In the genomic region with DNA sequence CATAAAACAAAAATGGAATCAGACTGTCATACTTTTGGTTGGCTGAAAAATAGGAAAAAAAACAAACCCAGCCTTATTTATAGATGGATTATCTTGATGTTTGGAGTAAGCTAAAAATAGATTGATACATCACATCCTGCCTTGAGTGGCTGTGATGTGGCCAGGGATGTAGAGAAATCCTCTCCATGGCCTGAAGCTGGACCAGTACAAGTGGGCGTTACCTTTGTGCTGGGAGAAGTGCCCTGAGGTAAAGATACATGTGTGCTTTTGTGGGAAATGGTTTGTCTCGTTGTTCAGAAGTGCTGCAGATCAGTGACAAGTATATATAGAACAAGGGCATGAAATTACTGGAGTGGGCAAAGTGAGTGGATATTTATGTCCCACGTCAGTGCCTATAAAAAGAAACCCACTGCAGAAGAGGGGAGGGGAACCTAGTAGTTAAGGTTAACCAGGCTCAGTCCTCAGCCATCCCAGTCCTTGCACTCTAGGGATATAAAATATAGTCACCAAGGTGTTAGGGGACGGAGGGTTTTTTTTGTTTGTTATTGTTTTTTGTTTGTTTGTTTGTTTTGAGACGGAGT, we compare ENCODE assay signal across 22 cellular contexts. TPM values are rescaled to one million over a fixed set of nuclear protein-coding genes. Genes with fewer than 3 reads are reported as not detected.
DNase-seq lines count a peak whose midpoint lies in the region; ATAC-seq and TF ChIP-seq lines count a peak whose summit lies in the region.
"Had no signal": no experiment of that assay in that cellular context is flagged by ENCODE, and none has a peak within 500 bp of the region (broad histone marks: within the 10 kb centered on the region; RNA-seq: fewer than 3 reads in every experiment).

No MANE protein-coding gene starts in this region.

- peaks cover 13% of the 10 kb centered on the region in 2 donors for H3K9me3 Mint-ChIP-seq in activated T-cell treated with anti-CD3 and anti-CD28 coated beads, Interleukin-2, amount 50 U/mL, for 72 hours
- H3K9me3 Mint-ChIP-seq: stimulated activated naive B cell treated with anti-CD40 and anti-IgM and Interleukin-4, amounts not matched to agents 10 μg/mL and 1 μg/mL and 100 μg/mL, for 72 hours had no signal

- no peak overlapping the region for H3K23ac ChIP-seq in mesendoderm (ENCODE audit: low read length)

- H3K27ac ChIP-seq in brain microvascular endothelial cell: no peak overlapping the region
- H3K27ac ChIP-seq in left ventricle myocardium inferior (replicated peaks): peak overlapping the region; percentile 83
- peak overlapping the region in 3 of 5 donors; percentile 15 to 46 (median 30) for H3K27ac ChIP-seq in stomach
- no peak overlapping the region for H3K27ac ChIP-seq in mesendoderm (ENCODE audit: low read depth, low read length)
- H3K27ac ChIP-seq: RWPE1, tibial nerve had no signal

- no peak overlapping the region for H3K9ac ChIP-seq in mesendoderm (ENCODE audit: low read length)

- no peak overlapping the region for H3K18ac ChIP-seq in mesendoderm (ENCODE audit: low read length)

- no peak overlapping the region for H2BK15ac ChIP-seq in mesendoderm (replicated peaks; ENCODE audit: low read depth)

- H3K56ac ChIP-seq in mesendoderm (ENCODE audit: low read length): no peak overlapping the region

- H4K5ac ChIP-seq in mesendoderm (ENCODE audit: low read length): no peak overlapping the region

- no peak overlapping the region for H2BK5ac ChIP-seq in mesendoderm (ENCODE audit: low read length)

- no peaks in the 10 kb centered on the region for H3K79me2 ChIP-seq in mesendoderm (ENCODE audit: control insufficient read depth, insufficient read depth, low read length)

- no peaks in the 10 kb centered on the region for H3K79me1 ChIP-seq in mesendoderm (ENCODE audit: low read length)

- no peak overlapping the region for H3K27ac Mint-ChIP-seq in activated T-cell treated with anti-CD3 and anti-CD28 coated beads, Interleukin-2, amount 50 U/mL, for 72 hours
- H3K27ac Mint-ChIP-seq: activated naive CD4-positive, alpha-beta T cell treated with anti-CD3 and anti-CD28 coated beads, Interleukin-2, amount 10 ng/mL, durations not matched to agents 7 days and 5 days; stimulated activated naive B cell treated with anti-CD40 and anti-IgM and Interleukin-4, amounts not matched to agents 10 μg/mL and 1 μg/mL and 100 μg/mL, for 72 hours had no signal

- peaks cover 30% of the 10 kb centered on the region for H3K4me1 ChIP-seq in left ventricle myocardium inferior
- peaks cover 0 to 5% (median 0%) of the 10 kb centered on the region in 4 donors for H3K4me1 ChIP-seq in stomach
- H3K4me1 ChIP-seq in mesendoderm (ENCODE audit: control insufficient read depth, low read depth, low read length): no peaks in the 10 kb centered on the region
- H3K4me1 ChIP-seq: tibial nerve had no signal

- H3K4me3 Mint-ChIP-seq in activated T-cell treated with anti-CD3 and anti-CD28 coated beads, Interleukin-2, amount 50 U/mL, for 72 hours: no peak overlapping the region
- H3K4me3 Mint-ChIP-seq: activated naive CD4-positive, alpha-beta T cell treated with anti-CD3 and anti-CD28 coated beads, Interleukin-2, amount 10 ng/mL, durations not matched to agents 7 days and 5 days; stimulated activated naive B cell treated with anti-CD40 and anti-IgM and Interleukin-4, amounts not matched to agents 10 μg/mL and 1 μg/mL and 100 μg/mL, for 72 hours had no signal

- 55 to 70% (median 59%) methylated on average over 5 of the region's 5 CpGs for whole genome bisulfite sequencing in stomach, 5 donors
- no CpG with 5 or more reads among the region's 5 CpGs for WGBS in mesendoderm (ENCODE audit: extremely low coverage, insufficient coverage, low lambda C conversion rate)

- in situ Hi-C loops in brain microvascular endothelial cell (cut with HindIII; ENCODE audit: low pct_ligation_motif_present, low sequenced_read_pairs): no loop called here

- no peak overlapping the region for H3K4ac ChIP-seq in mesendoderm (ENCODE audit: low read depth, low read length)

- H3K36me3 Mint-ChIP-seq in activated T-cell treated with anti-CD3 and anti-CD28 coated beads, Interleukin-2, amount 50 U/mL, for 72 hours (ENCODE audit: insufficient read depth in 2 of 2): peaks cover 6 to 23% of the 10 kb centered on the region in 2 donors

- no peak for ATAC-seq in activated T-cell treated with anti-CD3 and anti-CD28 coated beads, Interleukin-2, amount 50 U/mL, for 72 hours (replicated peaks in 1 of 2)
- ATAC-seq: activated CD4-positive, CD25-positive, alpha-beta regulatory T cell treated with anti-CD3 and anti-CD28 coated beads, Interleukin-2, amount 50 U/mL, for 24 hours; stimulated activated naive B cell treated with anti-CD40 and anti-IgM and Interleukin-4, amounts not matched to agents 10 μg/mL and 1 μg/mL and 100 μg/mL, for 72 hours had no signal

- no peak overlapping the region for H4K8ac ChIP-seq in mesendoderm (ENCODE audit: low read depth, low read length)

- no peak for TF ChIP-seq POLR2A in stomach (IDR thresholded peaks at IDR 0.05)

- no peak overlapping the region for H2BK120ac ChIP-seq in mesendoderm (ENCODE audit: low read depth, low read length)

- intact Hi-C loops in left ventricle myocardium inferior (cut with micrococcal nuclease): no loop called here
- intact Hi-C loops in stomach (cut with DNase I; ENCODE audit: low total_unique reads): no loop called here

- DNase-seq in H4 (ENCODE audit: low spot score) (peak; percentile 42), brain microvascular endothelial cell (peak; percentile 52), left ventricle myocardium inferior (no peak), stomach (no peak), glomerular visceral epithelial cell (ENCODE audit: extremely low spot score) (no peak), mesendoderm (no peak), retina (no peak)
- DNase-seq in activated T-cell treated with anti-CD3 and anti-CD28 coated beads, Interleukin-2, amount 50 U/mL, for 72 hours: no peak
- DNase-seq: activated CD8-positive, alpha-beta memory T cell treated with anti-CD3 and anti-CD28 coated beads for 24 hours; activated naive CD4-positive, alpha-beta T cell treated with anti-CD3 and anti-CD28 coated beads, Interleukin-2, amount 10 ng/mL, durations not matched to agents 7 days and 5 days; activated T-cell treated with anti-CD3 and anti-CD28 coated beads, Interleukin-2, amount 50 U/mL, for 48 hours; DMS79; GOT3; kidney glomerular epithelial cell; NCI-H1417 treated with DMSO at 0.1 percent for 48 hours; NCI-H524 treated with DMSO at 0.1 percent for 48 hours; stimulated activated CD4-positive, alpha-beta T cell treated with anti-CD3 and anti-CD28 coated beads, Interleukin-1b, Interleukin-23, amount 100 ng/mL, for 48 hours; stimulated activated naive B cell treated with anti-CD40 and anti-IgM and Interleukin-4, amounts not matched to agents 10 μg/mL and 1 μg/mL and 100 μg/mL, for 72 hours; T1000 had no signal

- peaks cover 11% of the 10 kb centered on the region for H3K9me3 ChIP-seq in left ventricle myocardium inferior (replicated peaks)
- H3K9me3 ChIP-seq in stomach: peaks cover 0 to 32% (median 9%) of the 10 kb centered on the region in 4 donors

- H2AK5ac ChIP-seq in mesendoderm (ENCODE audit: low read length): no peak overlapping the region

- TF ChIP-seq EP300 in stomach (IDR thresholded peaks at IDR 0.05): no peak

- H3K4me1 Mint-ChIP-seq in activated T-cell treated with anti-CD3 and anti-CD28 coated beads, Interleukin-2, amount 50 U/mL, for 72 hours (ENCODE audit: low read depth): no peaks in the 10 kb centered on the region
- H3K4me1 Mint-ChIP-seq: activated naive CD4-positive, alpha-beta T cell treated with anti-CD3 and anti-CD28 coated beads, Interleukin-2, amount 10 ng/mL, durations not matched to agents 7 days and 5 days had no signal

- no peaks in the 10 kb centered on the region for H3K27me3 Mint-ChIP-seq in activated T-cell treated with anti-CD3 and anti-CD28 coated beads, Interleukin-2, amount 50 U/mL, for 72 hours (ENCODE audit: low read depth)
- H3K27me3 Mint-ChIP-seq: activated naive CD4-positive, alpha-beta T cell treated with anti-CD3 and anti-CD28 coated beads, Interleukin-2, amount 10 ng/mL, durations not matched to agents 7 days and 5 days; stimulated activated naive B cell treated with anti-CD40 and anti-IgM and Interleukin-4, amounts not matched to agents 10 μg/mL and 1 μg/mL and 100 μg/mL, for 72 hours had no signal

- H3K4me2 ChIP-seq in mesendoderm (ENCODE audit: low read length): no peak overlapping the region

- H3K36me3 ChIP-seq in brain microvascular endothelial cell (replicated peaks) (no peaks in the 10 kb centered on the region), left ventricle myocardium inferior (peaks cover 2% of the 10 kb centered on the region), stomach (peaks cover 0 to 4% (median 2%) of the 10 kb centered on the region in 4 donors), mesendoderm (ENCODE audit: control insufficient read depth, insufficient read depth, low read length) (no peaks in the 10 kb centered on the region)
- H3K36me3 ChIP-seq: tibial nerve had no signal

- H3K27me3 ChIP-seq in brain microvascular endothelial cell (replicated peaks): no peaks in the 10 kb centered on the region
- no peaks in the 10 kb centered on the region for H3K27me3 ChIP-seq in left ventricle myocardium inferior (ENCODE audit: low read depth)
- no peaks in the 10 kb centered on the region for H3K27me3 ChIP-seq in stomach
- H3K27me3 ChIP-seq in mesendoderm (ENCODE audit: insufficient read depth, low read length, poor library complexity): no peaks in the 10 kb centered on the region
- H3K27me3 ChIP-seq: tibial nerve had no signal

- TF ChIP-seq CTCF in brain microvascular endothelial cell (IDR thresholded peaks at IDR 0.05; ENCODE audit: low read depth, low read length, missing control alignments) (no peak), left ventricle myocardium inferior (IDR thresholded peaks at IDR 0.05; ENCODE audit: borderline replicate concordance) (no peak), stomach (IDR thresholded peaks at IDR 0.05) (no peak)

- H3K4me3 ChIP-seq in brain microvascular endothelial cell (ENCODE audit: low read depth, low read length): no peak overlapping the region
- H3K4me3 ChIP-seq in left ventricle myocardium inferior: no peak overlapping the region
- H3K4me3 ChIP-seq in stomach: no peak overlapping the region
- H3K4me3 ChIP-seq in mesendoderm (ENCODE audit: low read length): no peak overlapping the region
- H3K4me3 ChIP-seq: tibial nerve had no signal

RNA-seq across cellular contexts. Expression of a gene that starts 12.2 kb away (rescaled TPM):
- total RNA-seq in H4 (2014; rRNA removed; shearing (Covaris generic)): 9.4 and 11.4 TPM in 2 replicates
- total RNA-seq in left ventricle myocardium inferior (8.0 TPM), stomach (10 to 100 TPM in 2 of 5 donors, 1 to 10 TPM in 2, not detected in 1; 1.2 to 16.1 (median 8.2) TPM)
- 1 to 10 TPM; 1.2 to 3.4 (median 1.3) TPM for polyA plus RNA-seq in stomach
- total RNA-seq in activated T-cell treated with anti-CD3 and anti-CD28 coated beads, Interleukin-2, amount 50 U/mL, for 72 hours: 1 to 10 TPM; 8.1 to 8.3 TPM
- polyA plus RNA-seq in mesendoderm (2013, experiment 1 of 2): 4.1 TPM
- 4.1 TPM for polyA plus RNA-seq in mesendoderm (2013, experiment 2 of 2)

RNA-seq across cellular contexts. Expression of a gene that starts 18.6 kb away (rescaled TPM):
- total RNA-seq in H4 (2014; rRNA removed; shearing (Covaris generic)): 6.9 and 7.7 TPM in 2 replicates
- total RNA-seq in left ventricle myocardium inferior: 5.7 TPM
- 10 to 100 TPM in 3 of 5 donors, 1 to 10 TPM in 2; 1.2 to 24.6 (median 14.3) TPM for total RNA-seq in stomach
- polyA plus RNA-seq in stomach: 1 to 10 TPM in 1 of 3 donors, under 1 TPM in 2; 0.56 to 1.1 (median 0.61) TPM
- total RNA-seq in activated T-cell treated with anti-CD3 and anti-CD28 coated beads, Interleukin-2, amount 50 U/mL, for 72 hours: 1 to 10 TPM; 8.4 to 9.0 TPM
- 2.7 TPM for polyA plus RNA-seq in mesendoderm (2013, experiment 1 of 2)
- polyA plus RNA-seq in mesendoderm (2013, experiment 2 of 2): 2.6 TPM

RNA-seq across cellular contexts. Expression of a gene that starts 24.5 kb away (rescaled TPM):
- 38.7 and 39.0 TPM in 2 replicates for total RNA-seq in H4 (2014; rRNA removed; shearing (Covaris generic))
- total RNA-seq in left ventricle myocardium inferior (11.4 TPM), stomach (10 to 100 TPM in 3 of 5 donors, 1 to 10 TPM in 1, not detected in 1; 4.1 to 42.0 (median 17.4) TPM)
- polyA plus RNA-seq in stomach: 10 to 100 TPM; 11.6 to 23.5 (median 21.9) TPM
- 1 to 10 TPM; 7.3 to 8.5 TPM for total RNA-seq in activated T-cell treated with anti-CD3 and anti-CD28 coated beads, Interleukin-2, amount 50 U/mL, for 72 hours
- 13.8 TPM for polyA plus RNA-seq in mesendoderm (2013, experiment 1 of 2)
- 13.4 TPM for polyA plus RNA-seq in mesendoderm (2013, experiment 2 of 2)

RNA-seq across cellular contexts. Expression of a gene that starts 24.5 kb away (rescaled TPM):
- 1.8 and 3.6 TPM in 2 replicates for total RNA-seq in H4 (2014; rRNA removed; shearing (Covaris generic))
- total RNA-seq in left ventricle myocardium inferior: 3.6 TPM
- 1 to 10 TPM in 2 of 5 donors, under 1 TPM in 1, not detected in 2; under 0.01 to 3.0 (median 1.7) TPM for total RNA-seq in stomach
- polyA plus RNA-seq in stomach: 1 to 10 TPM in 2 of 3 donors, under 1 TPM in 1; 0.50 to 2.4 (median 1.8) TPM
- 1 to 10 TPM; 3.9 to 4.5 TPM for total RNA-seq in activated T-cell treated with anti-CD3 and anti-CD28 coated beads, Interleukin-2, amount 50 U/mL, for 72 hours
- polyA plus RNA-seq in mesendoderm (2013, experiment 1 of 2): 0.49 TPM
- 0.67 TPM for polyA plus RNA-seq in mesendoderm (2013, experiment 2 of 2)

RNA-seq across cellular contexts. Expression of a gene that starts 50.8 kb away (rescaled TPM):
- total RNA-seq in H4 (2014; rRNA removed; shearing (Covaris generic)): 15.0 and 20.7 TPM in 2 replicates
- total RNA-seq in left ventricle myocardium inferior (14.4 TPM), stomach (10 to 100 TPM in 4 of 5 donors, 1 to 10 TPM in 1; 5.5 to 48.5 (median 16.8) TPM)
- polyA plus RNA-seq in stomach: 1 to 10 TPM; 2.6 to 4.8 (median 3.4) TPM
- total RNA-seq in activated T-cell treated with anti-CD3 and anti-CD28 coated beads, Interleukin-2, amount 50 U/mL, for 72 hours: 10 to 100 TPM; 40.4 to 62.8 TPM
- polyA plus RNA-seq in mesendoderm (2013, experiment 1 of 2): 5.2 TPM
- polyA plus RNA-seq in mesendoderm (2013, experiment 2 of 2): 4.7 TPM

Comparison
In these comparisons a context has a peak if more than half of its experiments do, and no peak if none do; other contexts are left out.
1. DNase-seq: peak in H4 (single experiment) and brain microvascular endothelial cell (single experiment); none in left ventricle myocardium inferior (single experiment), stomach (single experiment), activated T-cell treated with anti-CD3 and anti-CD28 coated beads, Interleukin-2, amount 50 U/mL, for 72 hours (0 of 2), glomerular visceral epithelial cell (single experiment), mesendoderm (single experiment) and retina (single experiment).
2. H3K27ac ChIP-seq: peak in left ventricle myocardium inferior (single experiment) and stomach (3 of 5); none in brain microvascular endothelial cell (single experiment) and mesendoderm (single experiment).